In the genomic region with DNA sequence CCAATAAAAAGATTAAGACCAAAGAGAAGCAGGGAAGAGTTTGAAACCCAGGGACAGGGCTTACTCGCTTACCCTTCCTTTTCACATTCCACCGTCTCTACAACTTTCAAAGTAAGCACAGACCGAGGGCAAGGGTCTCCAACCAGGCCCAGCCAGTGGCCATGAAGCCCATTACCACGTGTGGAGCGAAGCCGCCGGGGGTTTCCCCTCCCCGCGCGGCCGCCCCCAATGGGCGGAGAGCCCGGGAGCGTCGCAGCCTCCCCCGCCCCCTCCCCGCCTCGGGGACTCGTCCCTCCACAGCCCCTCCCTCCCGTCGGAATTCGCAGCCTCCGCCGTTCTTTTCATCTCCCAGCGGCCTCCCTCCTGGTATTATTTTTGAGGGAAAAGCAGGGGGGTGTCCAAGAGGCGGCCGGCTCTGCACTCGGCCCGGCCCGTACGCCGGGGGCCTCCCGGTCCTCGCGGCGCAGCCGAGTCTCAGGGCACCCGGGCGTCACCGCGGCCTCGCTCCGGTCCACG, we compare ENCODE assay signal across 8 cellular contexts. TPM values are rescaled to one million over a fixed set of nuclear protein-coding genes. Genes with fewer than 3 reads are reported as not detected.
A peak's percentile ranks its signal among the peaks of the same experiment; 100 is the strongest.
DNase-seq lines count a peak whose midpoint lies in the region; ATAC-seq and TF ChIP-seq lines count a peak whose summit lies in the region.

No MANE protein-coding gene starts in this region.

- under 1% methylated on average over 44 of the region's 44 CpGs for WGBS in liver

- H3K9ac ChIP-seq in liver (ENCODE audit: low read depth in 1 of 2, low read length in 2 of 2): peak overlapping the region; percentile 62 to 73

- no peak for TF ChIP-seq RAD21 in liver (IDR thresholded peaks at IDR 0.05)

- peak overlapping the region; percentile 81 to 96 (median 86) for H3K4me3 ChIP-seq in liver (ENCODE audit: low read depth in 1 of 3, low read length in 3 of 3)

- ATAC-seq in HG03025 (IDR thresholded peaks at IDR 0.05; ENCODE audit: low FRiP score, unreplicated experiment): peak; percentile 18

- peak overlapping the region; percentile 93 to 97 for H3K27ac ChIP-seq in liver (ENCODE audit: low read depth in 1 of 2, low read length in 2 of 2)

- peaks cover 0 to 3% (median 0%) of the 10 kb centered on the region in 4 donors for H3K36me3 ChIP-seq in liver (ENCODE audit: control insufficient read depth in 4 of 4, insufficient read depth in 3 of 4, low read depth in 1 of 4, low read length in 3 of 4)

- H3K9me3 ChIP-seq in liver (ENCODE audit: control insufficient read depth in 4 of 4, low read length in 3 of 4): no peaks in the 10 kb centered on the region

- H3K4me1 ChIP-seq in liver (ENCODE audit: control insufficient read depth in 4 of 4, insufficient read depth in 4 of 4, low read length in 3 of 4): peaks cover 4 to 17% (median 8%) of the 10 kb centered on the region in 4 donors

- no peaks in the 10 kb centered on the region for H3K27me3 ChIP-seq in liver (ENCODE audit: control insufficient read depth in 4 of 4, insufficient read depth in 4 of 4, low read length in 3 of 4)

- DNase-seq in NCI-H345 (lab: John Stamatoyannopoulos, UW) (peak; percentile 69), NCI-H345 treated with DMSO at 0.1 percent for 48 hours (lab: John Stamatoyannopoulos, UW; ENCODE audit: unreplicated experiment) (no peak), NCI-H2196 treated with DMSO at 0.1 percent for 48 hours (lab: John Stamatoyannopoulos, UW; ENCODE audit: unreplicated experiment) (peak; percentile 26), dermis microvascular lymphatic vessel endothelial cell (ENCODE audit: low read depth in 2 of 2) (peak; percentile 57 to 87)
- peak; percentile 80 to 82 for DNase-seq in activated CD4-positive, alpha-beta T cell treated with anti-CD3 and anti-CD28 coated beads, Interleukin-2, amount 50 U/mL, for 48 hours
- DNase-seq in stimulated activated CD4-positive, alpha-beta T cell treated with anti-CD3 and anti-CD28 coated beads, Interleukin-4, amount 100 ng/mL, for 4 hours: peak; percentile 82 to 85

- TF ChIP-seq CTCF in liver (IDR thresholded peaks at IDR 0.05; ENCODE audit: low read depth, low read length, missing input control): no peak

TF ChIP-seq in liver, 16 proteins besides CTCF, POLR2A, EP300 and RAD21:
- TF ChIP-seq, protein P1, sequence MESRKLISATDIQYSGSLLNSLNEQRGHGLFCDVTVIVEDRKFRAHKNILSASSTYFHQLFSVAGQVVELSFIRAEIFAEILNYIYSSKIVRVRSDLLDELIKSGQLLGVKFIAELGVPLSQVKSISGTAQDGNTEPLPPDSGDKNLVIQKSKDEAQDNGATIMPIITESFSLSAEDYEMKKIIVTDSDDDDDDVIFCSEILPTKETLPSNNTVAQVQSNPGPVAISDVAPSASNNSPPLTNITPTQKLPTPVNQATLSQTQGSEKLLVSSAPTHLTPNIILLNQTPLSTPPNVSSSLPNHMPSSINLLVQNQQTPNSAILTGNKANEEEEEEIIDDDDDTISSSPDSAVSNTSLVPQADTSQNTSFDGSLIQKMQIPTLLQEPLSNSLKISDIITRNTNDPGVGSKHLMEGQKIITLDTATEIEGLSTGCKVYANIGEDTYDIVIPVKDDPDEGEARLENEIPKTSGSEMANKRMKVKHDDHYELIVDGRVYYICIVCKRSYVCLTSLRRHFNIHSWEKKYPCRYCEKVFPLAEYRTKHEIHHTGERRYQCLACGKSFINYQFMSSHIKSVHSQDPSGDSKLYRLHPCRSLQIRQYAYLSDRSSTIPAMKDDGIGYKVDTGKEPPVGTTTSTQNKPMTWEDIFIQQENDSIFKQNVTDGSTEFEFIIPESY (IDR thresholded peaks at IDR 0.05): no peak
- TF ChIP-seq, protein P2, sequence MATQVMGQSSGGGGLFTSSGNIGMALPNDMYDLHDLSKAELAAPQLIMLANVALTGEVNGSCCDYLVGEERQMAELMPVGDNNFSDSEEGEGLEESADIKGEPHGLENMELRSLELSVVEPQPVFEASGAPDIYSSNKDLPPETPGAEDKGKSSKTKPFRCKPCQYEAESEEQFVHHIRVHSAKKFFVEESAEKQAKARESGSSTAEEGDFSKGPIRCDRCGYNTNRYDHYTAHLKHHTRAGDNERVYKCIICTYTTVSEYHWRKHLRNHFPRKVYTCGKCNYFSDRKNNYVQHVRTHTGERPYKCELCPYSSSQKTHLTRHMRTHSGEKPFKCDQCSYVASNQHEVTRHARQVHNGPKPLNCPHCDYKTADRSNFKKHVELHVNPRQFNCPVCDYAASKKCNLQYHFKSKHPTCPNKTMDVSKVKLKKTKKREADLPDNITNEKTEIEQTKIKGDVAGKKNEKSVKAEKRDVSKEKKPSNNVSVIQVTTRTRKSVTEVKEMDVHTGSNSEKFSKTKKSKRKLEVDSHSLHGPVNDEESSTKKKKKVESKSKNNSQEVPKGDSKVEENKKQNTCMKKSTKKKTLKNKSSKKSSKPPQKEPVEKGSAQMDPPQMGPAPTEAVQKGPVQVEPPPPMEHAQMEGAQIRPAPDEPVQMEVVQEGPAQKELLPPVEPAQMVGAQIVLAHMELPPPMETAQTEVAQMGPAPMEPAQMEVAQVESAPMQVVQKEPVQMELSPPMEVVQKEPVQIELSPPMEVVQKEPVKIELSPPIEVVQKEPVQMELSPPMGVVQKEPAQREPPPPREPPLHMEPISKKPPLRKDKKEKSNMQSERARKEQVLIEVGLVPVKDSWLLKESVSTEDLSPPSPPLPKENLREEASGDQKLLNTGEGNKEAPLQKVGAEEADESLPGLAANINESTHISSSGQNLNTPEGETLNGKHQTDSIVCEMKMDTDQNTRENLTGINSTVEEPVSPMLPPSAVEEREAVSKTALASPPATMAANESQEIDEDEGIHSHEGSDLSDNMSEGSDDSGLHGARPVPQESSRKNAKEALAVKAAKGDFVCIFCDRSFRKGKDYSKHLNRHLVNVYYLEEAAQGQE (IDR thresholded peaks at IDR 0.05): no peak
- TF ChIP-seq NR2F2 (IDR thresholded peaks at IDR 0.05): no peak
- TF ChIP-seq EGR1 (IDR thresholded peaks at IDR 0.05; ENCODE audit: low read depth in 2 of 2): no peak
- no peak for TF ChIP-seq TAF1 (conservative IDR thresholded peaks at IDR 0.05)
- no peak for TF ChIP-seq SP1 (IDR thresholded peaks at IDR 0.05)
- TF ChIP-seq FOXA1 (IDR thresholded peaks at IDR 0.05): no peak
- no peak for TF ChIP-seq RXRA (IDR thresholded peaks at IDR 0.05)
- TF ChIP-seq, protein P3, sequence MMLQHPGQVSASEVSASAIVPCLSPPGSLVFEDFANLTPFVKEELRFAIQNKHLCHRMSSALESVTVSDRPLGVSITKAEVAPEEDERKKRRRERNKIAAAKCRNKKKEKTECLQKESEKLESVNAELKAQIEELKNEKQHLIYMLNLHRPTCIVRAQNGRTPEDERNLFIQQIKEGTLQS (IDR thresholded peaks at IDR 0.05): no peak
- TF ChIP-seq HNF4A (conservative IDR thresholded peaks at IDR 0.05): no peak
- no peak for TF ChIP-seq HNF4G (IDR thresholded peaks at IDR 0.05)
- TF ChIP-seq JUND (IDR thresholded peaks at IDR 0.05): no peak
TF ChIP-seq in liver: peak in this region for 0.

RNA-seq across cellular contexts. Expression of a gene that starts 0.7 kb away (rescaled TPM):
- total RNA-seq in dermis microvascular lymphatic vessel endothelial cell (134 and 144 TPM in 2 replicates), liver (10 to 100 TPM; 38.1 to 74.7 TPM)
- polyA plus RNA-seq in liver: 10 to 100 TPM; 36.6 to 46.6 TPM

RNA-seq across cellular contexts. Expression of a gene that starts 52.2 kb away (rescaled TPM):
- total RNA-seq in dermis microvascular lymphatic vessel endothelial cell (11.1 and 11.6 TPM in 2 replicates), liver (10 to 100 TPM in 1 of 2 donors, 1 to 10 TPM in 1; 4.5 to 11.5 TPM)
- 1 to 10 TPM; 2.8 to 6.9 TPM for polyA plus RNA-seq in liver
